Comparison of ENCODE assay signal across 22 cellular contexts in the genomic region with DNA sequence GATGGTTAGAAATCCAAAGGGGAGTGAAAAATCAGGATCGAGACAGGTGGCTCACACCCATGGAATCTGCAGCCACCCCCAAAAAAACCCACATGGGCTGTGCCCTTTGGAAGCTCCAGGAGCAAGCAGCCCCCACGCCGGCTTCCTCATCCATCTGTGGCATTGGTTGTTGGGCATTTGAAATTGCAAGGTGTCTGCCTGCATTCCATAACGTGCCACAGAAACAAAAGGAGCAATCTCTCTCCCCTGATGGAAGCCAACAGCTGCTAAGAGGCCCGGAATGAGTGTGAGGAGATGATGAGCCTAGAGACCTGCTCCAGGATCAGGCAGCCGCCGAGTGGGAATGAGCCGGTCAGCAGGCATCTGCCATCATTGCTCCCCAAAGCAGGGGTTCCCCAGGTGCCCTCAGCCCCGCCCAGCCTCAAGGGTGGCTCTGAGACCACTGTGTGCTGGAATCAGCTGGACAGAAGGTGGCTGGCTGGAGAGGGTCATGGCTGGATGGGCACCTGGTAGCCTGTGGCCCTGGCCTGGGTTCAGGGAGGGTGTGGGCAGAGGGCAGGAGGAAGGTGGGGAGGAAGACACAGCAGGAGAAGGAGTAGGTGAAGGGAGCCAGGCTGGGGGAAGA.
"Had no signal": no experiment of that assay in that cellular context is flagged by ENCODE, and none has a peak within 500 bp of the region (broad histone marks: within the 10 kb centered on the region; RNA-seq: fewer than 3 reads in every experiment).

No MANE protein-coding gene starts in this region.

- FAIRE-seq: colon, kidney, urothelium cell line had no signal

- H3K27ac ChIP-seq: epithelial cell of prostate, gastrocnemius medialis, neural progenitor cell, psoas muscle, skin epidermis, thoracic aorta, tibial nerve, upper lobe of left lung had no signal

- H3K4me3 ChIP-seq: gastrocnemius medialis, neural progenitor cell, psoas muscle, skin epidermis, thoracic aorta, tibial nerve, upper lobe of left lung had no signal

- DNase-seq: effector CD8-positive, alpha-beta T cell; foreskin fibroblast; gastrocnemius medialis; head of caudate nucleus; kidney; mesenchymal stem cell; midbrain; naive thymus-derived CD4-positive, alpha-beta T cell; nucleus accumbens; psoas muscle; right cardiac atrium; stimulated activated CD4-positive, alpha-beta T cell treated with anti-CD3 and anti-CD28 coated beads, Interleukin-15, amount 100 ng/mL, for 24 hours; stimulated activated CD4-positive, alpha-beta T cell treated with anti-CD3 and anti-CD28 coated beads, Interleukin-2, amount 100 ng/mL, for 48 hours; stimulated activated naive B cell treated with anti-CD40 and anti-IgM and Interleukin-4, amounts not matched to agents 10 μg/mL and 1 μg/mL and 100 μg/mL, for 72 hours had no signal

- H2AFZ ChIP-seq: neural progenitor cell had no signal

- H3K9ac ChIP-seq: neural progenitor cell had no signal

- H3K4me1 ChIP-seq: gastrocnemius medialis, psoas muscle, tibial nerve, upper lobe of left lung had no signal

- H3K27me3 ChIP-seq: gastrocnemius medialis, neural progenitor cell, tibial nerve, upper lobe of left lung had no signal

- H3K36me3 ChIP-seq: gastrocnemius medialis, neural progenitor cell, thoracic aorta, tibial nerve, upper lobe of left lung had no signal

- H3K4me2 ChIP-seq: neural progenitor cell had no signal
